In the genomic region with DNA sequence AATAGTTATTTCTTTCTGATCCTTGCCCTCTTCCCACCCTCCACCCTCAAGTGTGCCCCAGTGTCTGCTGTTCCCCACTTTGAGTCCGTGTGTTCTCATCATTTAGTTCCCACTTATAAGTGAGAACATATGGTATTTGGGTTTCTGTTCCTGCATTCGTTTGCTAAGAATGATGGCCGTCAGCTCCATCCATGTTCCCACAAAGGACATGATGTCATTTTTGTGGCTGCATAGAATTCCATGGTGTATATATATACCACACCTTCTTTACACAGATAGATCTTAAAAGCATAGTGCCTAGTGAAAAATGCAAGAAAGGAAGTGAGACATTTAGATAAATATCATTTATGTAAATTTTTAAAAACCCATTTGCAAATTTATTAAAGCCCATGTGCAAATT, we compare ENCODE assay signal across 38 cellular contexts. TPM values are rescaled to one million over a fixed set of nuclear protein-coding genes. Genes with fewer than 3 reads are reported as not detected.
"Had no signal": no experiment of that assay in that cellular context is flagged by ENCODE, and none has a peak within 500 bp of the region (broad histone marks: within the 10 kb centered on the region; RNA-seq: fewer than 3 reads in every experiment).

No MANE protein-coding gene starts in this region.

- FAIRE-seq: astrocyte had no signal

- DNase-seq: activated CD4-positive, alpha-beta memory T cell treated with anti-CD3 and anti-CD28 coated beads, Interleukin-2, amount 10 ng/mL, durations not matched to agents 7 days and 5 days; activated CD4-positive, alpha-beta T cell treated with anti-CD3 and anti-CD28 coated beads for 48 hours; activated CD4-positive, alpha-beta T cell treated with anti-CD3 and anti-CD28 coated beads, Interleukin-2, amount 10 ng/mL, durations not matched to agents 7 days and 5 days; activated CD4-positive, alpha-beta T cell treated with anti-CD3 and anti-CD28 coated beads, Interleukin-2, amount 50 U/mL, for 48 hours; activated CD4-positive, CD25-positive, alpha-beta regulatory T cell; activated CD8-positive, alpha-beta memory T cell treated with anti-CD3 and anti-CD28 coated beads for 24 hours; activated CD8-positive, alpha-beta memory T cell treated with anti-CD3 and anti-CD28 coated beads, Interleukin-2, amount 10 ng/mL, durations not matched to agents 7 days and 5 days; activated CD8-positive, alpha-beta memory T cell treated with anti-CD3 and anti-CD28 coated beads, Interleukin-2, amount 50 U/mL, for 48 hours; activated CD8-positive, alpha-beta T cell treated with anti-CD3 and anti-CD28 coated beads, Interleukin-2, amount 10 ng/mL, durations not matched to agents 7 days and 5 days; activated effector memory CD4-positive, alpha-beta T cell treated with anti-CD3 and anti-CD28 coated beads, Interleukin-2, amount 50 U/mL, for 16 hours; activated gamma-delta T cell treated with Interleukin-2 at 50 U/mL for 16 hours; activated naive CD4-positive, alpha-beta T cell; activated naive CD4-positive, alpha-beta T cell treated with anti-CD3 and anti-CD28 coated beads for 36 hours; activated naive CD4-positive, alpha-beta T cell treated with anti-CD3 and anti-CD28 coated beads, Interleukin-2, amount 50 U/mL, for 16 hours; activated naive CD8-positive, alpha-beta T cell treated with anti-CD3 and anti-CD28 coated beads for 36 hours; activated T-cell treated with anti-CD3 and anti-CD28 coated beads, Interleukin-2, amount 50 U/mL, for 4 hours; activated T-cell treated with anti-CD3 and anti-CD28 coated beads, Interleukin-2, amount 50 U/mL, for 72 hours; adrenal gland; amniotic stem cell; aorta; body of pancreas; brain microvascular endothelial cell; cerebellar nuclear complex; T-helper 1 cell; T-helper 2 cell; T-helper 9 cell; WERI-Rb-1 had no signal

- H3K9me3 Mint-ChIP-seq: activated CD4-positive, alpha-beta memory T cell treated with anti-CD3 and anti-CD28 coated beads, Interleukin-2, amount 10 ng/mL, durations not matched to agents 7 days and 5 days; activated CD4-positive, alpha-beta T cell treated with anti-CD3 and anti-CD28 coated beads, Interleukin-2, amount 10 ng/mL, durations not matched to agents 7 days and 5 days; activated naive CD4-positive, alpha-beta T cell treated with anti-CD3 and anti-CD28 coated beads for 36 hours; activated naive CD4-positive, alpha-beta T cell treated with anti-CD3 and anti-CD28 coated beads, Interleukin-2, amount 50 U/mL, for 72 hours; activated naive CD8-positive, alpha-beta T cell treated with anti-CD3 and anti-CD28 coated beads for 36 hours; activated T-cell treated with anti-CD3 and anti-CD28 coated beads, Interleukin-2, amount 50 U/mL, for 4 hours; activated T-cell treated with anti-CD3 and anti-CD28 coated beads, Interleukin-2, amount 50 U/mL, for 72 hours; activated T-helper 1 cell treated with anti-CD3 and anti-CD28 coated beads, Interleukin-12 subunit alpha, Interleukin-12 subunit beta, Interleukin-2, Interleukin-4 antibody, amounts not matched to agents 30 ng/mL and 10 ng/mL and 1 ng/mL, durations not matched to agents 14 hours and 24 hours and 36 hours; activated T-helper 17 cell treated with anti-CD3 and anti-CD28 coated beads, Interleukin-2, amount 50 U/mL, for 72 hours; central memory CD8-positive, alpha-beta T cell; T-helper 1 cell treated with Interleukin-12 subunit alpha and Interleukin-12 subunit beta and Interleukin-4 antibody, amounts not matched to agents 30 μg/mL and 1 μg/mL, for 36 hours; T-helper 2 cell treated with Interferon-gamma antibody and Interleukin-4, amounts not matched to agents 5 μg/mL and 100 μg/mL, for 36 hours; WTC11 had no signal

- H3K4me1 ChIP-seq: adrenal gland, body of pancreas, breast epithelium had no signal

- H3K4me3 Mint-ChIP-seq: activated CD4-positive, alpha-beta memory T cell treated with anti-CD3 and anti-CD28 coated beads, Interleukin-2, amount 10 ng/mL, durations not matched to agents 7 days and 5 days; activated CD4-positive, alpha-beta T cell treated with anti-CD3 and anti-CD28 coated beads, Interleukin-2, amount 10 ng/mL, durations not matched to agents 7 days and 5 days; activated CD8-positive, alpha-beta memory T cell treated with anti-CD3 and anti-CD28 coated beads, Interleukin-2, amount 10 ng/mL, durations not matched to agents 7 days and 5 days; activated CD8-positive, alpha-beta T cell treated with anti-CD3 and anti-CD28 coated beads, Interleukin-2, amount 10 ng/mL, durations not matched to agents 7 days and 5 days; activated naive CD4-positive, alpha-beta T cell treated with anti-CD3 and anti-CD28 coated beads for 36 hours; activated naive CD8-positive, alpha-beta T cell treated with anti-CD3 and anti-CD28 coated beads for 36 hours; activated T-cell treated with anti-CD3 and anti-CD28 coated beads, Interleukin-2, amount 50 U/mL, for 4 hours; activated T-cell treated with anti-CD3 and anti-CD28 coated beads, Interleukin-2, amount 50 U/mL, for 72 hours; activated T-helper 1 cell treated with anti-CD3 and anti-CD28 coated beads, Interleukin-12 subunit alpha, Interleukin-12 subunit beta, Interleukin-2, Interleukin-4 antibody, amounts not matched to agents 30 ng/mL and 10 ng/mL and 1 ng/mL, durations not matched to agents 14 hours and 24 hours and 36 hours; activated T-helper 17 cell treated with anti-CD3 and anti-CD28 coated beads, Interleukin-2, amount 50 U/mL, for 72 hours; central memory CD8-positive, alpha-beta T cell; T-helper 1 cell treated with Interleukin-12 subunit alpha and Interleukin-12 subunit beta and Interleukin-4 antibody, amounts not matched to agents 30 μg/mL and 1 μg/mL, for 36 hours; T-helper 2 cell treated with Interferon-gamma antibody and Interleukin-4, amounts not matched to agents 5 μg/mL and 100 μg/mL, for 36 hours; WTC11 had no signal

- H3K27ac ChIP-seq: adrenal gland, body of pancreas, brain microvascular endothelial cell, breast epithelium, WERI-Rb-1 had no signal

- ATAC-seq: activated CD4-positive, CD25-positive, alpha-beta regulatory T cell treated with anti-CD3 and anti-CD28 coated beads, Interleukin-2, amount 50 U/mL, for 24 hours; activated CD8-positive, alpha-beta memory T cell treated with anti-CD3 and anti-CD28 coated beads, Interleukin-2, amount 10 ng/mL, durations not matched to agents 7 days and 5 days; activated CD8-positive, alpha-beta T cell treated with anti-CD3 and anti-CD28 coated beads, Interleukin-2, amount 10 ng/mL, durations not matched to agents 7 days and 5 days; activated naive CD4-positive, alpha-beta T cell treated with anti-CD3 and anti-CD28 coated beads, Interleukin-2, amount 50 U/mL, for 72 hours; activated T-cell treated with anti-CD3 and anti-CD28 coated beads, Interleukin-2, amount 50 U/mL, for 4 hours; activated T-cell treated with anti-CD3 and anti-CD28 coated beads, Interleukin-2, amount 50 U/mL, for 72 hours; activated T-helper 17 cell treated with anti-CD3 and anti-CD28 coated beads, Interleukin-2, amount 50 U/mL, for 72 hours; body of pancreas; WTC11 had no signal

- H3K4me1 Mint-ChIP-seq: activated naive CD8-positive, alpha-beta T cell treated with anti-CD3 and anti-CD28 coated beads for 36 hours; activated T-helper 17 cell treated with anti-CD3 and anti-CD28 coated beads, Interleukin-2, amount 50 U/mL, for 72 hours; central memory CD8-positive, alpha-beta T cell had no signal

- H3K27me3 Mint-ChIP-seq: activated CD4-positive, alpha-beta memory T cell treated with anti-CD3 and anti-CD28 coated beads, Interleukin-2, amount 10 ng/mL, durations not matched to agents 7 days and 5 days had no signal

- H3K9me3 ChIP-seq: adrenal gland, body of pancreas, breast epithelium had no signal

- H3K27ac Mint-ChIP-seq: activated CD4-positive, alpha-beta memory T cell treated with anti-CD3 and anti-CD28 coated beads, Interleukin-2, amount 10 ng/mL, durations not matched to agents 7 days and 5 days; activated CD4-positive, alpha-beta T cell treated with anti-CD3 and anti-CD28 coated beads, Interleukin-2, amount 10 ng/mL, durations not matched to agents 7 days and 5 days; activated CD8-positive, alpha-beta T cell treated with anti-CD3 and anti-CD28 coated beads, Interleukin-2, amount 10 ng/mL, durations not matched to agents 7 days and 5 days; activated naive CD4-positive, alpha-beta T cell treated with anti-CD3 and anti-CD28 coated beads for 36 hours; activated naive CD4-positive, alpha-beta T cell treated with anti-CD3 and anti-CD28 coated beads, Interleukin-2, amount 50 U/mL, for 72 hours; activated naive CD8-positive, alpha-beta T cell treated with anti-CD3 and anti-CD28 coated beads for 36 hours; activated T-cell treated with anti-CD3 and anti-CD28 coated beads, Interleukin-2, amount 50 U/mL, for 72 hours; activated T-helper 1 cell treated with anti-CD3 and anti-CD28 coated beads, Interleukin-12 subunit alpha, Interleukin-12 subunit beta, Interleukin-2, Interleukin-4 antibody, amounts not matched to agents 30 ng/mL and 10 ng/mL and 1 ng/mL, durations not matched to agents 14 hours and 24 hours and 36 hours; activated T-helper 17 cell treated with anti-CD3 and anti-CD28 coated beads, Interleukin-2, amount 50 U/mL, for 72 hours; T-helper 1 cell treated with Interleukin-12 subunit alpha and Interleukin-12 subunit beta and Interleukin-4 antibody, amounts not matched to agents 30 μg/mL and 1 μg/mL, for 36 hours; T-helper 2 cell treated with Interferon-gamma antibody and Interleukin-4, amounts not matched to agents 5 μg/mL and 100 μg/mL, for 36 hours; WTC11 had no signal

- H3K27me3 ChIP-seq: adrenal gland, body of pancreas, brain microvascular endothelial cell, breast epithelium had no signal

- H3K36me3 Mint-ChIP-seq: activated CD8-positive, alpha-beta memory T cell treated with anti-CD3 and anti-CD28 coated beads, Interleukin-2, amount 10 ng/mL, durations not matched to agents 7 days and 5 days; activated naive CD4-positive, alpha-beta T cell treated with anti-CD3 and anti-CD28 coated beads, Interleukin-2, amount 50 U/mL, for 72 hours; activated naive CD8-positive, alpha-beta T cell treated with anti-CD3 and anti-CD28 coated beads for 36 hours; WTC11 had no signal

- H3K36me3 ChIP-seq: adrenal gland, brain microvascular endothelial cell, breast epithelium, WERI-Rb-1 had no signal

- H3K4me3 ChIP-seq: adrenal gland, body of pancreas, breast epithelium had no signal

RNA-seq across cellular contexts. Expression of gene HS3ST2, which starts 33.1 kb away (rescaled TPM):
- total RNA-seq: activated CD4-positive, alpha-beta memory T cell treated with anti-CD3 and anti-CD28 coated beads, Interleukin-2, amount 10 ng/mL, durations not matched to agents 7 days and 5 days; activated CD4-positive, alpha-beta T cell treated with anti-CD3 and anti-CD28 coated beads, Interleukin-2, amount 10 ng/mL, durations not matched to agents 7 days and 5 days; activated CD8-positive, alpha-beta memory T cell treated with anti-CD3 and anti-CD28 coated beads, Interleukin-2, amount 10 ng/mL, durations not matched to agents 7 days and 5 days; activated CD8-positive, alpha-beta T cell treated with anti-CD3 and anti-CD28 coated beads, Interleukin-2, amount 10 ng/mL, durations not matched to agents 7 days and 5 days; activated naive CD4-positive, alpha-beta T cell treated with anti-CD3 and anti-CD28 coated beads for 36 hours; activated naive CD4-positive, alpha-beta T cell treated with anti-CD3 and anti-CD28 coated beads, Interleukin-2, amount 50 U/mL, for 72 hours; activated naive CD8-positive, alpha-beta T cell treated with anti-CD3 and anti-CD28 coated beads for 36 hours; activated T-cell treated with anti-CD3 and anti-CD28 coated beads, Interleukin-2, amount 50 U/mL, for 4 hours; activated T-cell treated with anti-CD3 and anti-CD28 coated beads, Interleukin-2, amount 50 U/mL, for 72 hours; activated T-helper 1 cell treated with anti-CD3 and anti-CD28 coated beads, Interleukin-12 subunit alpha, Interleukin-12 subunit beta, Interleukin-2, Interleukin-4 antibody, amounts not matched to agents 30 ng/mL and 10 ng/mL and 1 ng/mL, durations not matched to agents 14 hours and 24 hours and 36 hours; activated T-helper 17 cell treated with anti-CD3 and anti-CD28 coated beads, Interleukin-2, amount 50 U/mL, for 72 hours; chondrocyte had no signal
